6 cellular contexts compared by ENCODE assay signal in the genomic region with DNA sequence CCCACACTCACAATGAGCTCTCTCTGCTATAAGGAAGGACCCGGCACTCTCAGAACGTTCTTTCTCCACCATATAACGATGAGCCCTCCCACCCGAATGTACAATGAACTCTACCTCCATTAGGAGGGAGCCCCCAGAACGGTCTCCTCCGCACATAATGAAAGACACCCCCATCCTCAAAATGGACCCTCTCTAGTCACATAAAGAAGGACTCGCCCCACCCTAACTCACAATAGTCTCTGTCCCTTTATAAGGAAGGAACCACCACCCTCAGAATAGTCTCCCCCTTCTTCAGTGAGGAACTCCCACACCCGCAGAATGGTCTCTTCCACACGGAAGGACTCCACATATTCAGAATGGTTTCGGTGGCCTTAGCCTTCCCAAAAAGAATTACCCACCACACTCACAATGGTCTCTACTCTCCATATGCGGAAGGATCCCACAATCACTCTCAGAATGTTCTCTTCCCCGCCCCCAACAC. TPM values are rescaled to one million over a fixed set of nuclear protein-coding genes. Genes with fewer than 3 reads are reported as not detected.
DNase-seq lines count a peak whose midpoint lies in the region; ATAC-seq and TF ChIP-seq lines count a peak whose summit lies in the region.

No MANE protein-coding gene starts in this region.

- DNase-seq in ELR (ENCODE audit: low read depth) (peak; percentile 24), RWPE2 (ENCODE audit: low spot score) (no peak), hepatocyte (ENCODE audit: low spot score) (no peak), hypothalamus (lab: John Stamatoyannopoulos, UW) (no peak)
- DNase-seq in central memory CD4-positive, alpha-beta T cell: no peak

- no peaks in the 10 kb centered on the region for H4K20me1 ChIP-seq in hepatocyte (ENCODE audit: insufficient read depth, poor library complexity, severe bottlenecking)

- H3K36me3 ChIP-seq in RWPE2 (ENCODE audit: low read depth) (peaks cover 30% of the 10 kb centered on the region), hepatocyte (replicated peaks; ENCODE audit: insufficient read depth, low read depth) (no peaks in the 10 kb centered on the region)

- H3K4me3 ChIP-seq in RWPE2 (ENCODE audit: severe bottlenecking): peak overlapping the region; percentile 93
- peak overlapping the region; percentile 75 for H3K4me3 ChIP-seq in hepatocyte

- H3K27me3 ChIP-seq in RWPE2 (ENCODE audit: insufficient read depth, poor library complexity, severe bottlenecking) (no peaks in the 10 kb centered on the region), hepatocyte (no peaks in the 10 kb centered on the region)

- H3K79me2 ChIP-seq in hepatocyte: peaks cover 26% of the 10 kb centered on the region

- ATAC-seq in RWPE2 (ENCODE audit: low read depth): no peak
- ATAC-seq in HG02840 (IDR thresholded peaks at IDR 0.05; ENCODE audit: low FRiP score, unreplicated experiment): no peak

- H3K4me1 ChIP-seq in RWPE2 (ENCODE audit: insufficient read depth, poor library complexity, severe bottlenecking) (no peaks in the 10 kb centered on the region), hepatocyte (ENCODE audit: insufficient read depth) (no peaks in the 10 kb centered on the region)

- 42% methylated on average over 12 of the region's 12 CpGs for WGBS in hepatocyte (ENCODE audit: low lambda C conversion rate, missing lambda C conversion rate)

- H3K9me2 ChIP-seq in hepatocyte (replicated peaks; ENCODE audit: insufficient read depth): no peaks in the 10 kb centered on the region

- H3K27ac ChIP-seq in RWPE2 (ENCODE audit: poor library complexity, severe bottlenecking) (peak overlapping the region; percentile 65), hepatocyte (peak overlapping the region; percentile 92)

- H3K9me3 ChIP-seq in RWPE2 (ENCODE audit: severe bottlenecking) (no peaks in the 10 kb centered on the region), hepatocyte (ENCODE audit: low read depth) (no peaks in the 10 kb centered on the region)

- TF ChIP-seq CTCF in RWPE2 (IDR thresholded peaks at IDR 0.05; ENCODE audit: poor library complexity, severe bottlenecking) (no peak), hepatocyte (IDR thresholded peaks at IDR 0.05; ENCODE audit: poor library complexity) (no peak)

- peak overlapping the region; percentile 46 for H2AFZ ChIP-seq in hepatocyte

- peak overlapping the region; percentile 86 for H3K4me2 ChIP-seq in hepatocyte

RNA-seq across cellular contexts. Expression of gene SLC35A2, which starts 0.5 kb away (rescaled TPM):
- 40.8 and 49.5 TPM in 2 replicates for total RNA-seq in hepatocyte
- polyA plus RNA-seq in hepatocyte: 82.4 and 95.9 TPM in 2 replicates

RNA-seq across cellular contexts. Expression of gene PIM2, which starts 7.9 kb away (rescaled TPM):
- total RNA-seq in hepatocyte: 7.0 and 11.5 TPM in 2 replicates
- polyA plus RNA-seq in hepatocyte: 16.8 and 17.2 TPM in 2 replicates

RNA-seq across cellular contexts. Expression of gene PQBP1, which starts 13.2 kb away (rescaled TPM):
- 33.8 and 35.3 TPM in 2 replicates for total RNA-seq in hepatocyte
- polyA plus RNA-seq in hepatocyte: 82.9 and 87.6 TPM in 2 replicates

RNA-seq across cellular contexts. Expression of gene TIMM17B, which starts 13.4 kb away (rescaled TPM):
- total RNA-seq in hepatocyte: 42.5 and 56.7 TPM in 2 replicates
- polyA plus RNA-seq in hepatocyte: 113 and 132 TPM in 2 replicates

RNA-seq across cellular contexts. Expression of gene OTUD5, which starts 46.4 kb away (rescaled TPM):
- total RNA-seq in hepatocyte: 27.7 and 32.5 TPM in 2 replicates
- 49.9 and 51.2 TPM in 2 replicates for polyA plus RNA-seq in hepatocyte
